17 cellular contexts compared by ENCODE assay signal in the genomic region with DNA sequence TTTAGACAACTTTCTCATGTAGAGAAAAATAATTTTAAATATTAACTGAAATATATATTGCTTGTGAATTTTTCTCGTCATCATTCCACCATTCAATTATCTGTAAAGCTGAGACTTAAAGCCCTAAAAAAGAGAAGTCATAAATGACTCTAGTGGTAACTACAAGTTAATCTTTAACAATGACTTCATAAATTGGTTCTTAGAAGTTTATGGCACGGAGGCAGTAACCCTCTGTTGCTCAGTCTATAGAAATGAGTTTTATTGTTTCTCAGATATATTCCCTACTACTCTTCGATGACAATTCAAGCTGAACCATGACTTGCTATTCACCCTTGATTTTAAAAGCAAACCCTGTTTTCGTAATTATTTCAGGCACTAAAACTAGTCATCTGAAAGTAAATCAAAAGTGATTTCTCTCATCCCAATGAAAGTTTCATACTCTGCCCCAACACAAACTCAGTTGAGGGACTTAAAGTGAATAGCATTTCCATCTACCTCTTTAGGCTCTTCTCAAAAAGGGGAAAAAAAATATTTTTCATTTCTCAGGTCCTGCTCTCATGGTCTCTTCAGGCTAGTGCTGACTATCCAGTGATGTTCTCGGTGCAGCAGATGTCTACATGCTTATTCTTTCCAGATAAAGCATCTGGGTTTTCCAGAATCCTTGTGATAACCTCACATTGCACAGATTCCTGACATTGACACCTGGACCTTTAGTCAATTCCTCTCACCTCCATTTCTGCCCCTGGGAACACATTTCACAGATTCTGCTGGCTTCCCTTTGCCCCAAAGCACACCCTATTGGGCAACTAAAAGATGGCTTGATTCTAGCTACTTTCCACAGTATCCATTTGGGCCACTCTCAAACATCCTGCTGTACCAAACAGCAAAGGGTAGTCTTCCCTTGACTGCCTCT.
DNase-seq lines count a peak whose midpoint lies in the region; ATAC-seq, FAIRE-seq and TF ChIP-seq lines count a peak whose summit lies in the region.
"Had no signal": no experiment of that assay in that cellular context is flagged by ENCODE, and none has a peak within 500 bp of the region (broad histone marks: within the 10 kb centered on the region; RNA-seq: fewer than 3 reads in every experiment).

No MANE protein-coding gene starts in this region.

- FAIRE-seq in frontal cortex (lab: Jason Lieb, UNC), result no peak
- FAIRE-seq: H1 had no signal

- no peak overlapping the region for H3K27ac ChIP-seq in foreskin keratinocyte
- H3K27ac ChIP-seq: 22Rv1, ovary had no signal

- TF ChIP-seq CTCF in GM10248 (IDR thresholded peaks at IDR 0.05; ENCODE audit: control extremely low read depth, extremely low read depth, low read depth, missing control alignments) (no peak), foreskin keratinocyte (conservative IDR thresholded peaks at IDR 0.05) (no peak)

- POLR2A ChIA-PET in GM10248 (lab: Yijun Ruan, JAX), result no interaction called here

- H3K27me3 ChIP-seq in foreskin keratinocyte, result no peaks in the 10 kb centered on the region
- H3K27me3 ChIP-seq: ovary had no signal

- ATAC-seq in GM19468 (IDR thresholded peaks at IDR 0.05; ENCODE audit: extremely low read depth, unreplicated experiment) (peak; percentile 51), HG02938 (IDR thresholded peaks at IDR 0.05; ENCODE audit: unreplicated experiment) (peak; percentile 75), HG03565 (IDR thresholded peaks at IDR 0.05; ENCODE audit: unreplicated experiment) (peak; percentile 52), foreskin keratinocyte (no peak)
- ATAC-seq: effector memory CD8-positive, alpha-beta T cell had no signal

- DNase-seq in GM10248 (ENCODE audit: extremely low spot score) (peak; percentile 17), foreskin keratinocyte (no peak), UCSD-AML1 (lab: John Stamatoyannopoulos, UW; ENCODE audit: unreplicated experiment) (no peak), NCI-H748 (lab: John Stamatoyannopoulos, UW; ENCODE audit: unreplicated experiment) (no peak), frontal cortex (ENCODE audit: low spot score in 2 of 2) (no peak)
- DNase-seq: activated CD4-positive, alpha-beta T cell treated with anti-CD3 and anti-CD28 coated beads, Interleukin-2, amount 50 U/mL, for 4 hours; activated effector memory CD4-positive, alpha-beta T cell treated with Interleukin-2 at 50 U/mL for 16 hours; CD4-positive, CD25-positive, alpha-beta regulatory T cell; effector memory CD8-positive, alpha-beta T cell; NCI-H187 treated with DMSO at 0.1 percent for 48 hours; NCI-H774; ovary had no signal

- H3K4me1 ChIP-seq in foreskin keratinocyte, result peaks cover 7% of the 10 kb centered on the region

- CTCF ChIA-PET in GM10248 (lab: Yijun Ruan, JAX), result interaction anchor here (1.5 kb wide), 1 partner anchor 19 kb away, joined by 3 read pairs; no protein-coding TSS in a partner anchor
